8 cellular contexts compared by ENCODE assay signal in genomic region chrX:16838202-16839066, GRCh38. TPM values are rescaled to one million over a fixed set of nuclear protein-coding genes. Genes with fewer than 3 reads are reported as not detected.
A peak's percentile ranks its signal among the peaks of the same experiment; 100 is the strongest.
DNase-seq lines count a peak whose midpoint lies in the region; ATAC-seq and TF ChIP-seq lines count a peak whose summit lies in the region.

No MANE protein-coding gene starts in this region.

- H3K27ac ChIP-seq in hepatocyte = peak overlapping the region; percentile 69
- H3K27ac ChIP-seq in thyroid gland = no peak overlapping the region
- H3K27ac ChIP-seq in vagina = no peak overlapping the region

- H3K4me2 ChIP-seq in hepatocyte = no peak overlapping the region

- no peaks in the 10 kb centered on the region for H3K9me2 ChIP-seq in hepatocyte (replicated peaks; ENCODE audit: insufficient read depth)

- no peaks in the 10 kb centered on the region for H3K27me3 Mint-ChIP-seq in activated naive CD4-positive, alpha-beta T cell treated with anti-CD3 and anti-CD28 coated beads for 36 hours (ENCODE audit: low read depth)

- H3K36me3 Mint-ChIP-seq in activated naive CD4-positive, alpha-beta T cell treated with anti-CD3 and anti-CD28 coated beads for 36 hours (ENCODE audit: low read depth) = peaks cover 8% of the 10 kb centered on the region
- no peaks in the 10 kb centered on the region for H3K36me3 Mint-ChIP-seq in activated naive CD4-positive, alpha-beta T cell treated with anti-CD3 and anti-CD28 coated beads, Interleukin-2, amount 50 U/mL, for 72 hours

- no peak for ATAC-seq in activated naive CD4-positive, alpha-beta T cell treated with anti-CD3 and anti-CD28 coated beads, Interleukin-2, amount 50 U/mL, for 72 hours

- WGBS in hepatocyte (ENCODE audit: low lambda C conversion rate, missing lambda C conversion rate) = 82% methylated on average over 11 of the region's 11 CpGs
- WGBS in thyroid gland, 2 donors = 71 to 76% methylated on average over 7 to 11 of the region's 11 CpGs

- DNase-seq in activated naive CD4-positive, alpha-beta T cell treated with anti-CD3 and anti-CD28 coated beads for 36 hours = no peak
- no peak for DNase-seq in activated naive CD4-positive, alpha-beta T cell treated with anti-CD3 and anti-CD28 coated beads, Interleukin-2, amount 50 U/mL, for 72 hours (ENCODE audit: low spot score in 2 of 2)
- DNase-seq in astrocyte of the spinal cord (ENCODE audit: low read depth, low spot score) = peak; percentile 86
- peak; percentile 27 for DNase-seq in hepatocyte (ENCODE audit: low spot score)
- peak; percentile 20 to 28 for DNase-seq in thyroid gland
- no peak for DNase-seq in NCI-H1092 (lab: John Stamatoyannopoulos, UW)
- no peak for DNase-seq in stimulated activated CD4-positive, alpha-beta T cell treated with anti-CD3 and anti-CD28 coated beads, Interleukin-4, amount 100 ng/mL, for 4 hours
- DNase-seq in vagina (ENCODE audit: extremely low spot score in 2 of 2) = no peak

- H3K79me2 ChIP-seq in hepatocyte = no peaks in the 10 kb centered on the region

- peaks cover 16% of the 10 kb centered on the region for H3K4me1 Mint-ChIP-seq in activated naive CD4-positive, alpha-beta T cell treated with anti-CD3 and anti-CD28 coated beads for 36 hours (ENCODE audit: low read depth)

- CTCF ChIA-PET in activated naive CD4-positive, alpha-beta T cell treated with anti-CD3 and anti-CD28 coated beads for 36 hours (lab: Charles Lee) = no interaction called here

- H3K4me1 ChIP-seq in hepatocyte (ENCODE audit: insufficient read depth) = no peaks in the 10 kb centered on the region
- H3K4me1 ChIP-seq in thyroid gland = no peaks in the 10 kb centered on the region
- peaks cover 6% of the 10 kb centered on the region for H3K4me1 ChIP-seq in vagina

- H3K9me3 ChIP-seq in hepatocyte (ENCODE audit: low read depth) (no peaks in the 10 kb centered on the region), thyroid gland (no peaks in the 10 kb centered on the region), vagina (no peaks in the 10 kb centered on the region)

- no peaks in the 10 kb centered on the region for H3K27me3 ChIP-seq in hepatocyte
- H3K27me3 ChIP-seq in thyroid gland = no peaks in the 10 kb centered on the region
- no peaks in the 10 kb centered on the region for H3K27me3 ChIP-seq in vagina

- no peaks in the 10 kb centered on the region for H3K9me3 Mint-ChIP-seq in activated naive CD4-positive, alpha-beta T cell treated with anti-CD3 and anti-CD28 coated beads for 36 hours
- H3K9me3 Mint-ChIP-seq in activated naive CD4-positive, alpha-beta T cell treated with anti-CD3 and anti-CD28 coated beads, Interleukin-2, amount 50 U/mL, for 72 hours = no peaks in the 10 kb centered on the region

- no peak overlapping the region for H3K4me3 Mint-ChIP-seq in activated naive CD4-positive, alpha-beta T cell treated with anti-CD3 and anti-CD28 coated beads for 36 hours

- TF ChIP-seq CTCF in astrocyte of the spinal cord (IDR thresholded peaks at IDR 0.05; ENCODE audit: low read depth, low read length) (no peak), hepatocyte (IDR thresholded peaks at IDR 0.05; ENCODE audit: poor library complexity) (no peak), thyroid gland (IDR thresholded peaks at IDR 0.05) (no peak), vagina (IDR thresholded peaks at IDR 0.05) (no peak)

- H3K36me3 ChIP-seq in hepatocyte (replicated peaks; ENCODE audit: insufficient read depth, low read depth) (no peaks in the 10 kb centered on the region), thyroid gland (peaks cover 0 to 14% of the 10 kb centered on the region in 2 donors), vagina (peaks cover 0 to 56% of the 10 kb centered on the region in 2 donors)

- peak overlapping the region; percentile 86 for H3K27ac Mint-ChIP-seq in activated naive CD4-positive, alpha-beta T cell treated with anti-CD3 and anti-CD28 coated beads for 36 hours
- peak overlapping the region in 1 of 2 donors; percentile 44 for H3K27ac Mint-ChIP-seq in activated naive CD4-positive, alpha-beta T cell treated with anti-CD3 and anti-CD28 coated beads, Interleukin-2, amount 50 U/mL, for 72 hours

- H3K4me3 ChIP-seq in astrocyte of the spinal cord (ENCODE audit: low read depth, low read length) (no peak overlapping the region), hepatocyte (no peak overlapping the region), thyroid gland (replicated peaks in 1 of 3) (no peak overlapping the region), vagina (no peak overlapping the region)

- intact Hi-C loops in activated naive CD4-positive, alpha-beta T cell treated with anti-CD3 and anti-CD28 coated beads for 36 hours (cut with micrococcal nuclease) = loop anchor here (5.0 kb wide), 1 partner anchor 34 kb away; the partner anchor contains the start of gene RBBP7
- intact Hi-C loops in thyroid gland (cut with DNase I) = no loop called here
- intact Hi-C loops in vagina (cut with DNase I) = no loop called here

- in situ Hi-C loops in astrocyte of the spinal cord (cut with HindIII; ENCODE audit: low sequenced_read_pairs) = no loop called here

- TF ChIP-seq POLR2A in thyroid gland (IDR thresholded peaks at IDR 0.05) (no peak), vagina (IDR thresholded peaks at IDR 0.05) (no peak)

- H4K20me1 ChIP-seq in hepatocyte (ENCODE audit: insufficient read depth, poor library complexity, severe bottlenecking) = no peaks in the 10 kb centered on the region

- H2AFZ ChIP-seq in hepatocyte = no peak overlapping the region

RNA-seq across cellular contexts. Expression of gene RBBP7, which starts 31.7 kb away (rescaled TPM):
- 100 to 1,000 TPM; 213 to 228 TPM for total RNA-seq in activated naive CD4-positive, alpha-beta T cell treated with anti-CD3 and anti-CD28 coated beads for 36 hours
- 100 to 1,000 TPM; 185 to 197 TPM for total RNA-seq in activated naive CD4-positive, alpha-beta T cell treated with anti-CD3 and anti-CD28 coated beads, Interleukin-2, amount 50 U/mL, for 72 hours
- total RNA-seq in hepatocyte (170 and 185 TPM in 2 replicates), thyroid gland (10 to 100 TPM; 80.5 to 89.3 (median 86.3) TPM), vagina (57.9 TPM)
- polyA plus RNA-seq in hepatocyte = 260 and 263 TPM in 2 replicates

RNA-seq across cellular contexts. Expression of gene TXLNG, which starts 52.2 kb away (rescaled TPM):
- 10 to 100 TPM; 11.8 to 12.3 TPM for total RNA-seq in activated naive CD4-positive, alpha-beta T cell treated with anti-CD3 and anti-CD28 coated beads for 36 hours
- 10 to 100 TPM; 11.0 to 16.7 TPM for total RNA-seq in activated naive CD4-positive, alpha-beta T cell treated with anti-CD3 and anti-CD28 coated beads, Interleukin-2, amount 50 U/mL, for 72 hours
- total RNA-seq in hepatocyte (23.4 and 24.0 TPM in 2 replicates), thyroid gland (10 to 100 TPM; 14.7 to 17.9 (median 16.3) TPM), vagina (15.2 TPM)
- 9.7 and 11.4 TPM in 2 replicates for polyA plus RNA-seq in hepatocyte

Comparison
In these comparisons a context has a peak if more than half of its experiments do, and no peak if none do; other contexts are left out.
1. DNase-seq: peak in astrocyte of the spinal cord (single experiment), hepatocyte (single experiment) and thyroid gland (2 of 2); none in activated naive CD4-positive, alpha-beta T cell treated with anti-CD3 and anti-CD28 coated beads for 36 hours (single experiment), activated naive CD4-positive, alpha-beta T cell treated with anti-CD3 and anti-CD28 coated beads, Interleukin-2, amount 50 U/mL, for 72 hours (0 of 2), NCI-H1092 (single experiment), stimulated activated CD4-positive, alpha-beta T cell treated with anti-CD3 and anti-CD28 coated beads, Interleukin-4, amount 100 ng/mL, for 4 hours (0 of 2) and vagina (0 of 2).